In the genomic region with DNA sequence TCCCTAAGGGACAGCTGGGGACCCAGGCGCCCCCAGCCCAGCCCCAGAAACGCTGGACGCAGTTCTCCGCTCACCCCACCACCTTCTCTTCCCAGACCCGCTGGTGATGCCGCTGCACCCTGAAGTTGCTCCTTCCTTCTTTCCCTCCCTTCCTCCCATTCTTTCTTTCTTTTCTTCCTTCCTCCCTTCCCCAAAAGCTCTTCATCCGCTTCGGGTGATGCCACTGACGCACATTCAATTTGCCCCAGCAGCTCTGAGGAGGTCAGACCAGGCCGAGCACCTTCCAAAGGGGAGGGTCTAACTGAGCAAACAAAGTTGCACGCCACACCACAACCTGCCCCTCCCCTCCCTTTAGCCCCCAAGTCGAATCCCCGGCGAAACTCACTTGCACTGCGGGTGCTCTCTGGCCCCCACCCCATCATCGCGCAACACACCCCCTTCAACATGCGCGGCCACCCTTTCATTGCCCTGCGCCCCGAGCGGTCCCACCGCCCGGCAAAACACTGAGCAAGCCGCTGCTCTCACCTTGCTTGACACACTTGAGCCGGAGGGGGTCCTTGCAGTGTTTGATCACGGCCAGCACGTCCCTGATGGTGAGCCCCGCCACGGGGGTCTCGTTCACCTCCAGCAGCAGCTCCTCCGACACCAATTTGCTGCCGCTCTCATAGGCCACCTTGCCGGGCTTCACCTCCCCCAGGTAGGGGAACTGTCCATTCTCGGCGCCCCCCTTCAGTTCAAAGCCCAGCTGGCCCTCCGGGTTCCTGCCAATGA, we compare ENCODE assay signal across 1 cellular context.
A peak's percentile ranks its signal among the peaks of the same experiment; 100 is the strongest.
TF ChIP-seq lines count a peak whose summit lies in the region.

No MANE protein-coding gene starts in this region.

TF ChIP-seq in HepG2, 621 proteins besides CTCF, POLR2A, EP300 and RAD21 (continued from another document and continues in another):
- TF ChIP-seq ZNF709 (CRISPR knock-in tag; IDR thresholded peaks at IDR 0.05) (no peak), ZBTB46 (CRISPR knock-in tag; IDR thresholded peaks at IDR 0.05; ENCODE audit: borderline replicate concordance) (no peak), GFI1 (CRISPR knock-in tag; IDR thresholded peaks at IDR 0.05; ENCODE audit: borderline replicate concordance) (no peak), ARHGAP35 (CRISPR knock-in tag; IDR thresholded peaks at IDR 0.05; ENCODE audit: borderline replicate concordance) (no peak), HMG20A (CRISPR knock-in tag; IDR thresholded peaks at IDR 0.05; ENCODE audit: borderline replicate concordance) (no peak), ERF (CRISPR knock-in tag; IDR thresholded peaks at IDR 0.05) (no peak), MTA1 (CRISPR knock-in tag; IDR thresholded peaks at IDR 0.05; ENCODE audit: borderline replicate concordance) (peak; percentile 41; the same call in 1 of the 2 replicates), EHMT2 (IDR thresholded peaks at IDR 0.05; ENCODE audit: borderline replicate concordance, low read depth, low read length) (no peak), PHF8 (CRISPR knock-in tag; IDR thresholded peaks at IDR 0.05) (peak; percentile 35), GTF2F1 (IDR thresholded peaks at IDR 0.05; ENCODE audit: low read length) (no peak), RBFOX2 (IDR thresholded peaks at IDR 0.05; ENCODE audit: low read depth, low read length) (peak; percentile 80), BORCS8-MEF2B (CRISPR knock-in tag; IDR thresholded peaks at IDR 0.05) (0 out of 2 replicates have a peak, but pooled peaks have one; percentile 20), ARNTL (CRISPR knock-in tag; IDR thresholded peaks at IDR 0.05) (no peak), ZNF431 (CRISPR knock-in tag; IDR thresholded peaks at IDR 0.05; ENCODE audit: borderline replicate concordance, low read depth) (no peak), MED1 (CRISPR knock-in tag; IDR thresholded peaks at IDR 0.05) (no peak; the same call in 1 of the 2 replicates), ZNF792 (CRISPR knock-in tag; IDR thresholded peaks at IDR 0.05) (no peak; the same call in 1 of the 2 replicates), TAF1 (CRISPR knock-in tag; IDR thresholded peaks at IDR 0.05) (peak; percentile 71; the same call in 1 of the 2 replicates), PCBP1 (IDR thresholded peaks at IDR 0.05; ENCODE audit: borderline replicate concordance, low read depth, low read length) (peak; percentile 95), ZBTB7A (CRISPR knock-in tag; IDR thresholded peaks at IDR 0.05) (peak; percentile 54; the same call in 1 of the 2 replicates), CCDC6 (CRISPR knock-in tag; IDR thresholded peaks at IDR 0.05) (0 out of 2 replicates have a peak, but pooled peaks have one; percentile 4), ZNF552 (CRISPR knock-in tag; IDR thresholded peaks at IDR 0.05; ENCODE audit: borderline replicate concordance) (no peak; the same call in 1 of the 2 replicates), MEIS2 (CRISPR knock-in tag; IDR thresholded peaks at IDR 0.05) (no peak), ZNF577 (CRISPR knock-in tag; IDR thresholded peaks at IDR 0.05; ENCODE audit: borderline replicate concordance, low read depth) (no peak), MNT (IDR thresholded peaks at IDR 0.05) (no peak), ZNF580 (CRISPR knock-in tag; IDR thresholded peaks at IDR 0.05; ENCODE audit: borderline replicate concordance, low read depth) (no peak), SPEN (CRISPR knock-in tag; IDR thresholded peaks at IDR 0.05; ENCODE audit: low read depth) (0 out of 2 replicates have a peak, but pooled peaks have one; percentile 56), PBX2 (CRISPR knock-in tag; IDR thresholded peaks at IDR 0.05) (no peak), WIZ (CRISPR knock-in tag; IDR thresholded peaks at IDR 0.05) (0 out of 2 replicates have a peak, but pooled peaks have one; percentile 36), ZNF264 (CRISPR knock-in tag; IDR thresholded peaks at IDR 0.05) (no peak), ZNF276 (CRISPR knock-in tag; IDR thresholded peaks at IDR 0.05; ENCODE audit: low read depth) (no peak), KDM2A (CRISPR knock-in tag; IDR thresholded peaks at IDR 0.05; ENCODE audit: borderline replicate concordance, low read depth) (no peak; the same call in 1 of the 2 replicates), MAFF (IDR thresholded peaks at IDR 0.05; ENCODE audit: low read depth, low read length) (no peak), ZNF891 (CRISPR knock-in tag; IDR thresholded peaks at IDR 0.05) (no peak), ZNF513 (CRISPR knock-in tag; conservative IDR thresholded peaks at IDR 0.05) (no peak), ZNF274 (CRISPR knock-in tag; IDR thresholded peaks at IDR 0.05) (no peak; the same call in 1 of the 2 replicates), ZNF569 (CRISPR knock-in tag; IDR thresholded peaks at IDR 0.05; ENCODE audit: borderline replicate concordance) (no peak), SAP130 (CRISPR knock-in tag; IDR thresholded peaks at IDR 0.05; ENCODE audit: low read depth) (no peak), NR2F1 (CRISPR knock-in tag; IDR thresholded peaks at IDR 0.05) (no peak), SRY (CRISPR knock-in tag; IDR thresholded peaks at IDR 0.05) (no peak; the same call in 1 of the 2 replicates), AKAP8 (CRISPR knock-in tag; IDR thresholded peaks at IDR 0.05) (no peak), CCAR2 (optimal IDR thresholded peaks at IDR 0.05; ENCODE audit: low read depth, low read length) (no peak), KDM4B (CRISPR knock-in tag; IDR thresholded peaks at IDR 0.05) (no peak), ZMAT3 (CRISPR knock-in tag; conservative IDR thresholded peaks at IDR 0.05) (no peak), ZNF570 (CRISPR knock-in tag; IDR thresholded peaks at IDR 0.05; ENCODE audit: borderline replicate concordance) (no peak), ZMYM4 (CRISPR knock-in tag; IDR thresholded peaks at IDR 0.05) (no peak), ZNF451 (CRISPR knock-in tag; IDR thresholded peaks at IDR 0.05) (peak; percentile 24; the same call in 1 of the 2 replicates), ISL2 (CRISPR knock-in tag; IDR thresholded peaks at IDR 0.05) (no peak), PRPF4 (IDR thresholded peaks at IDR 0.05; ENCODE audit: low read depth, low read length, poor library complexity, severe bottlenecking) (no peak), NAIF1 (CRISPR knock-in tag; IDR thresholded peaks at IDR 0.05; ENCODE audit: borderline replicate concordance) (no peak; the same call in 1 of the 2 replicates), MIXL1 (CRISPR knock-in tag; IDR thresholded peaks at IDR 0.05) (no peak), NFRKB (IDR thresholded peaks at IDR 0.05) (no peak), TRIM24 (CRISPR knock-in tag; IDR thresholded peaks at IDR 0.05) (no peak), NFKBIZ (CRISPR knock-in tag; IDR thresholded peaks at IDR 0.05) (no peak), ZNF589 (CRISPR knock-in tag; conservative IDR thresholded peaks at IDR 0.05) (no peak), PITX1 (CRISPR knock-in tag; IDR thresholded peaks at IDR 0.05) (no peak), RORA (CRISPR knock-in tag; IDR thresholded peaks at IDR 0.05) (no peak), JUNB (CRISPR knock-in tag; IDR thresholded peaks at IDR 0.05; ENCODE audit: borderline replicate concordance) (peak; percentile 66; the same call in 1 of the 2 replicates)
- TF ChIP-seq, protein P1, sequence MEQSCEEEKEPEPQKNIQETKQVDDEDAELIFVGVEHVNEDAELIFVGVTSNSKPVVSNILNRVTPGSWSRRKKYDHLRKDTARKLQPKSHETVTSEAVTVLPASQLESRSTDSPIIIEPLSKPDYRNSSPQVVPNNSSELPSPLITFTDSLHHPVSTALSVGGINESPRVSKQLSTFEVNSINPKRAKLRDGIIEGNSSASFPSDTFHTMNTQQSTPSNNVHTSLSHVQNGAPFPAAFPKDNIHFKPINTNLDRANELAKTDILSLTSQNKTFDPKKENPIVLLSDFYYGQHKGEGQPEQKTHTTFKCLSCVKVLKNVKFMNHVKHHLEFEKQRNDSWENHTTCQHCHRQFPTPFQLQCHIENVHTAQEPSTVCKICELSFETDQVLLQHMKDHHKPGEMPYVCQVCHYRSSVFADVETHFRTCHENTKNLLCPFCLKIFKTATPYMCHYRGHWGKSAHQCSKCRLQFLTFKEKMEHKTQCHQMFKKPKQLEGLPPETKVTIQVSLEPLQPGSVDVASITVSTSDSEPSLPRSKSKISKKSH (CRISPR knock-in tag; IDR thresholded peaks at IDR 0.05; ENCODE audit: borderline replicate concordance), result no peak
- TF ChIP-seq, protein P2, sequence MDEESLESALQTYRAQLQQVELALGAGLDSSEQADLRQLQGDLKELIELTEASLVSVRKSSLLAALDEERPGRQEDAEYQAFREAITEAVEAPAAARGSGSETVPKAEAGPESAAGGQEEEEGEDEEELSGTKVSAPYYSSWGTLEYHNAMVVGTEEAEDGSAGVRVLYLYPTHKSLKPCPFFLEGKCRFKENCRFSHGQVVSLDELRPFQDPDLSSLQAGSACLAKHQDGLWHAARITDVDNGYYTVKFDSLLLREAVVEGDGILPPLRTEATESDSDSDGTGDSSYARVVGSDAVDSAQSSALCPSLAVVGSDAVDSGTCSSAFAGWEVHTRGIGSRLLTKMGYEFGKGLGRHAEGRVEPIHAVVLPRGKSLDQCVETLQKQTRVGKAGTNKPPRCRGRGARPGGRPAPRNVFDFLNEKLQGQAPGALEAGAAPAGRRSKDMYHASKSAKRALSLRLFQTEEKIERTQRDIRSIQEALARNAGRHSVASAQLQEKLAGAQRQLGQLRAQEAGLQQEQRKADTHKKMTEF (CRISPR knock-in tag; IDR thresholded peaks at IDR 0.05), result peak; percentile 14; the same call in 1 of the 2 replicates
- TF ChIP-seq, protein P3, sequence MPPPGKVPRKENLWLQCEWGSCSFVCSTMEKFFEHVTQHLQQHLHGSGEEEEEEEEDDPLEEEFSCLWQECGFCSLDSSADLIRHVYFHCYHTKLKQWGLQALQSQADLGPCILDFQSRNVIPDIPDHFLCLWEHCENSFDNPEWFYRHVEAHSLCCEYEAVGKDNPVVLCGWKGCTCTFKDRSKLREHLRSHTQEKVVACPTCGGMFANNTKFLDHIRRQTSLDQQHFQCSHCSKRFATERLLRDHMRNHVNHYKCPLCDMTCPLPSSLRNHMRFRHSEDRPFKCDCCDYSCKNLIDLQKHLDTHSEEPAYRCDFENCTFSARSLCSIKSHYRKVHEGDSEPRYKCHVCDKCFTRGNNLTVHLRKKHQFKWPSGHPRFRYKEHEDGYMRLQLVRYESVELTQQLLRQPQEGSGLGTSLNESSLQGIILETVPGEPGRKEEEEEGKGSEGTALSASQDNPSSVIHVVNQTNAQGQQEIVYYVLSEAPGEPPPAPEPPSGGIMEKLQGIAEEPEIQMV (CRISPR knock-in tag; IDR thresholded peaks at IDR 0.05; ENCODE audit: low read depth), result no peak
